Comparison of ENCODE assay signal across 13 cellular contexts in genomic region chr5:121870489-121870888, GRCh38. TPM values are rescaled to one million over a fixed set of nuclear protein-coding genes. Genes with fewer than 3 reads are reported as not detected.
DNase-seq lines count a peak whose midpoint lies in the region; ATAC-seq and TF ChIP-seq lines count a peak whose summit lies in the region.
"Had no signal": no experiment of that assay in that cellular context is flagged by ENCODE, and none has a peak within 500 bp of the region (broad histone marks: within the 10 kb centered on the region; RNA-seq: fewer than 3 reads in every experiment).

No MANE protein-coding gene starts in this region.

- peak; percentile 1 for DNase-seq in NCI-H2227 (lab: John Stamatoyannopoulos, UW; ENCODE audit: unreplicated experiment)
- DNase-seq in NCI-H2227 treated with DMSO at 0.1 percent for 48 hours (lab: John Stamatoyannopoulos, UW): no peak
- DNase-seq in NCI-H460 (ENCODE audit: extremely low read depth, low read depth): peak; percentile 7
- DNase-seq in choroid plexus epithelial cell (ENCODE audit: low read depth): peak; percentile 15
- DNase-seq in pons (ENCODE audit: low spot score): peak; percentile 34
- DNase-seq in stimulated activated naive CD8-positive, alpha-beta T cell treated with anti-CD3 and anti-CD28 coated beads, Interleukin-15, Interleukin-2, amounts not matched to agents 100 U/mL and 50 U/mL, for 24 hours: no peak
- DNase-seq in Calu3: no peak
- DNase-seq: activated B cell treated with CpG ODN at 0.5 μM for 24 hours; activated naive CD4-positive, alpha-beta T cell; kidney; nucleus accumbens; upper lobe of left lung had no signal

- CTCF ChIA-PET in Calu3 (lab: Charles Lee): no interaction called here

- H3K4me1 Mint-ChIP-seq in Calu3 (ENCODE audit: low read depth, unreplicated experiment): no peaks in the 10 kb centered on the region
- H3K4me1 Mint-ChIP-seq: activated B cell treated with CpG ODN at 0.5 μM for 24 hours had no signal

- no TSS peak for BruUV-seq in Calu3 (replicated peaks; lab: Mats Ljungman, UMichigan)

- TF ChIP-seq CTCF in choroid plexus epithelial cell (conservative IDR thresholded peaks at IDR 0.05; ENCODE audit: low read depth, low read length) (no peak), Calu3 (IDR thresholded peaks at IDR 0.05; ENCODE audit: unreplicated experiment) (no peak)

- H3K36me3 Mint-ChIP-seq in Calu3 (ENCODE audit: insufficient read depth, unreplicated experiment): no peaks in the 10 kb centered on the region

- H3K27ac Mint-ChIP-seq in Calu3 (ENCODE audit: unreplicated experiment): no peak overlapping the region
- H3K27ac Mint-ChIP-seq: activated B cell treated with CpG ODN at 0.5 μM for 24 hours had no signal

- no peak overlapping the region for H3K4me3 Mint-ChIP-seq in Calu3 (ENCODE audit: low read depth, unreplicated experiment)
- H3K4me3 Mint-ChIP-seq: activated B cell treated with CpG ODN at 0.5 μM for 24 hours had no signal

- no peak overlapping the region for H3K4me3 ChIP-seq in choroid plexus epithelial cell (ENCODE audit: low read depth, low read length)
- H3K4me3 ChIP-seq: upper lobe of left lung had no signal

- intact Hi-C loops in Calu3 (cut with micrococcal nuclease; ENCODE audit: unreplicated experiment): loop anchor here (1.0 to 5.0 kb wide), 2 partner anchors 178 to 1053 kb away; no protein-coding TSS in a partner anchor

- H3K27me3 Mint-ChIP-seq in Calu3 (ENCODE audit: unreplicated experiment): no peaks in the 10 kb centered on the region
- H3K27me3 Mint-ChIP-seq: activated B cell treated with CpG ODN at 0.5 μM for 24 hours had no signal

- H3K9me3 Mint-ChIP-seq in Calu3 (ENCODE audit: low read depth, unreplicated experiment): no peaks in the 10 kb centered on the region
- H3K9me3 Mint-ChIP-seq: activated B cell treated with CpG ODN at 0.5 μM for 24 hours had no signal

- ATAC-seq in stimulated activated naive CD8-positive, alpha-beta T cell treated with anti-CD3 and anti-CD28 coated beads, Interleukin-15, Interleukin-2, amounts not matched to agents 100 U/mL and 50 U/mL, for 24 hours: no peak
- ATAC-seq in HG02763 (IDR thresholded peaks at IDR 0.05; ENCODE audit: unreplicated experiment): no peak

RNA-seq across cellular contexts. Expression of gene FTMT, which starts 18.8 kb away (rescaled TPM):
- total RNA-seq in NCI-H460 (2014; rRNA removed; shearing (Covaris generic)): not detected in 2 replicates
- not detected in 2 replicates for polyA plus RNA-seq in NCI-H460 (2014; cell fraction: nucleus; rRNA removed)
- total RNA-seq in Calu3 (2022): not detected in 2 replicates
- total RNA-seq: activated B cell treated with CpG ODN at 0.5 μM for 24 hours, kidney, upper lobe of left lung had no signal

Comparison
In these comparisons a context has a peak if more than half of its experiments do, and no peak if none do; other contexts are left out.
1. DNase-seq: peak in NCI-H2227 (single experiment), NCI-H460 (single experiment), choroid plexus epithelial cell (single experiment) and pons (single experiment); none in NCI-H2227 treated with DMSO at 0.1 percent for 48 hours (single experiment), stimulated activated naive CD8-positive, alpha-beta T cell treated with anti-CD3 and anti-CD28 coated beads, Interleukin-15, Interleukin-2, amounts not matched to agents 100 U/mL and 50 U/mL, for 24 hours (single experiment) and Calu3 (single experiment).